ENCODE assay signal across 8 cellular contexts in the genomic region with DNA sequence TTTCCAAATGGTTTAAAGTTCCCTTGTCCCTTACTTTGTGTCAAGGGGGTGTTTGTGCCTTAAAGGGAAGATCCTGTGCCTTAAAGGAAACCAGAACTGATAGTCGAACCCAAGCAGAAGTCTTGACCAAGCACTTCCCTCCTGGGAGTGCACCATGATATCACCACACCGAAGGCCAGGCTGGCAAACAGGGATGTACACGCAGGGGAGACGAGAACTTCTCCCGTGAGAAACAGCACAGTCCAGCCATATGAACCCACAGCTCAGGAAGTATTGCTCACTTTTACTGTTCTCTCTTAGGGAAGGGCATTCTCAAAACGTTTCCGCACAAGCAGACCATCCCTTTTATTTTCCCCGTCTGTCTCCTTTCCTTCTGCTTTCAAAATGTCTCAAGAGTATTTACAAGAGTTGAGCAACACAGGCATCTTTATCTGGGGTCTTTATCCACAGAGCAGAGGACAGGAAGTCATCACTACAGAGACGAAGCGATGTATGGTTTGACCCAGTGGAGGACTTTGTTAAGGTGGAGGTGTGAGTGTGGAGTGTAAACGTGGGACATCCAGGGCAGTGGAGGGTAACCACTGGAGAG. TPM values are rescaled to one million over a fixed set of nuclear protein-coding genes. Genes with fewer than 3 reads are reported as not detected.
A peak's percentile ranks its signal among the peaks of the same experiment; 100 is the strongest.
DNase-seq lines count a peak whose midpoint lies in the region; ATAC-seq, FAIRE-seq and TF ChIP-seq lines count a peak whose summit lies in the region.

No MANE protein-coding gene starts in this region.

- intact Hi-C loops in K562 (cut with micrococcal nuclease): no loop called here
- intact Hi-C loops in uterus (cut with DNase I; ENCODE audit: low total_unique reads): no loop called here

- H3K27me3 ChIP-seq in K562 (ENCODE audit: control insufficient read depth in 2 of 2, insufficient read depth in 2 of 2, low read length in 2 of 2): no peaks in the 10 kb centered on the region
- no peaks in the 10 kb centered on the region for H3K27me3 ChIP-seq in mesenchymal stem cell (ENCODE audit: control insufficient read depth in 1 of 2, insufficient read depth in 1 of 2, low read length in 2 of 2)
- no peaks in the 10 kb centered on the region for H3K27me3 ChIP-seq in uterus

- peak overlapping the region in 1 of 2 experiments; percentile 84 for H3K4ac ChIP-seq in mesenchymal stem cell (ENCODE audit: low read depth in 1 of 2, low read length in 2 of 2)

- no peak for TF ChIP-seq EP300 in K562 (IDR thresholded peaks at IDR 0.05; ENCODE audit: low read length)

- H3K4me3 ChIP-seq in K562: no peak overlapping the region
- peak overlapping the region in 1 of 2 experiments; percentile 80 for H3K4me3 ChIP-seq in mesenchymal stem cell (ENCODE audit: insufficient read depth in 1 of 2, low read depth in 1 of 2, low read length in 2 of 2)
- H3K4me3 ChIP-seq in uterus: peak overlapping the region in 1 of 2 donors; percentile 35

- TF ChIP-seq POLR2A in K562 (conservative IDR thresholded peaks at IDR 0.05) (no peak), uterus (IDR thresholded peaks at IDR 0.05) (no peak)

- H3K9me3 ChIP-seq in K562 (replicated peaks; ENCODE audit: control insufficient read depth, insufficient read depth, low read depth, low read length): no peaks in the 10 kb centered on the region
- no peaks in the 10 kb centered on the region for H3K9me3 ChIP-seq in mesenchymal stem cell (ENCODE audit: control insufficient read depth, low read length)
- H3K9me3 ChIP-seq in uterus: no peaks in the 10 kb centered on the region

- H3K27ac ChIP-seq in K562 (ENCODE audit: extremely low read depth, low read depth, low read length): peak overlapping the region; percentile 98
- H3K27ac ChIP-seq in mesenchymal stem cell (ENCODE audit: low read length, poor library complexity, severe bottlenecking): no peak overlapping the region
- H3K27ac ChIP-seq in uterus: peak overlapping the region; percentile 67 to 74

- no peak overlapping the region for H3K23ac ChIP-seq in mesenchymal stem cell (ENCODE audit: low read length in 2 of 2)

- H2AK5ac ChIP-seq in mesenchymal stem cell (ENCODE audit: low read length, severe bottlenecking): peak overlapping the region; percentile 38

- no peak overlapping the region for H2BK120ac ChIP-seq in mesenchymal stem cell (ENCODE audit: low read depth, low read length)

- peak overlapping the region; percentile 63 for H2BK15ac ChIP-seq in mesenchymal stem cell (ENCODE audit: low read depth, poor library complexity, severe bottlenecking)

- peak; percentile 75 to 88 for DNase-seq in AML-193 (lab: John Stamatoyannopoulos, UW)
- DNase-seq in LoVo (ENCODE audit: low spot score): peak; percentile 39
- peak in 1 of 4 experiments; percentile 41 for DNase-seq in K562 (ENCODE audit: extremely low read depth in 1 of 4, low spot score in 3 of 4)
- DNase-seq in mesenchymal stem cell: peak; percentile 74
- DNase-seq in uterus: no peak
- no peak for DNase-seq in NCI-H1930 (lab: John Stamatoyannopoulos, UW)
- DNase-seq in stimulated activated CD8-positive, alpha-beta memory T cell treated with anti-CD3 and anti-CD28 coated beads, Interleukin-4, amount 100 ng/mL, for 48 hours: no peak

- peak overlapping the region; percentile 93 for H4K91ac ChIP-seq in mesenchymal stem cell (ENCODE audit: low read length)

- H2BK5ac ChIP-seq in mesenchymal stem cell (ENCODE audit: low read depth, low read length, poor library complexity, severe bottlenecking): no peak overlapping the region

- peak overlapping the region; percentile 73 for H3K4me2 ChIP-seq in K562 (ENCODE audit: insufficient read depth, low read length)
- H3K4me2 ChIP-seq in mesenchymal stem cell (ENCODE audit: low read length, poor library complexity, severe bottlenecking): no peak overlapping the region

- H3K18ac ChIP-seq in mesenchymal stem cell (ENCODE audit: low read depth in 1 of 2, low read length in 2 of 2): peak overlapping the region; percentile 66 to 77

- H3K4me1 ChIP-seq in K562 (replicated peaks in 1 of 2; ENCODE audit: control insufficient read depth in 2 of 2, insufficient read depth in 2 of 2, low read length in 2 of 2) (peaks cover 44 to 73% of the 10 kb centered on the region in 2 experiments), mesenchymal stem cell (ENCODE audit: control insufficient read depth, insufficient read depth, low read depth, low read length) (peaks cover 13% of the 10 kb centered on the region), uterus (no peaks in the 10 kb centered on the region)

- FAIRE-seq in K562 (lab: Jason Lieb, UNC): no peak

- H4K20me1 ChIP-seq in K562 (replicated peaks; ENCODE audit: control insufficient read depth, insufficient read depth, low read length): no peaks in the 10 kb centered on the region

- H3K79me1 ChIP-seq in mesenchymal stem cell (replicated peaks; ENCODE audit: low read length, poor library complexity, severe bottlenecking): no peaks in the 10 kb centered on the region

- in situ Hi-C loops in K562 (cut with MboI): no loop called here

- no peaks in the 10 kb centered on the region for H3K9me1 ChIP-seq in K562 (ENCODE audit: control insufficient read depth, insufficient read depth, low read length)

- H2AFZ ChIP-seq in K562 (ENCODE audit: low read depth, low read length) (peak overlapping the region; percentile 93), mesenchymal stem cell (ENCODE audit: low read depth, low read length) (no peak overlapping the region)

- H3K36me3 ChIP-seq in K562 (ENCODE audit: control insufficient read depth, insufficient read depth, low read length) (no peaks in the 10 kb centered on the region), mesenchymal stem cell (ENCODE audit: control insufficient read depth in 1 of 2, insufficient read depth in 2 of 2, low read depth in 1 of 2, low read length in 2 of 2) (no peaks in the 10 kb centered on the region), uterus (no peaks in the 10 kb centered on the region)

- H3K79me2 ChIP-seq in K562 (ENCODE audit: control insufficient read depth, insufficient read depth, low read length): no peaks in the 10 kb centered on the region

- TF ChIP-seq RAD21 in K562 (CRISPR knock-in tag; conservative IDR thresholded peaks at IDR 0.05 in 1 of 2, IDR thresholded peaks at IDR 0.05 in 1 of 2): no peak

- peak overlapping the region; percentile 65 to 71 for H2BK12ac ChIP-seq in mesenchymal stem cell (ENCODE audit: low read length in 2 of 2)

- no TSS peak for BruUV-seq in K562 (replicated peaks; lab: Mats Ljungman, UMichigan)

- 52% methylated on average over 11 of the region's 11 CpGs for WGBS in K562 (ENCODE audit: insufficient coverage, low coverage, missing lambda C conversion rate)
- WGBS in mesenchymal stem cell: 39% methylated on average over 10 of the region's 11 CpGs

- ATAC-seq in K562 (no peak), GM21619 (IDR thresholded peaks at IDR 0.05; ENCODE audit: unreplicated experiment) (no peak)

- POLR2A ChIA-PET in K562 (lab: Yijun Ruan, JAX): interaction anchor here (0.6 to 1.7 kb wide), 5 partner anchors 8 to 155 kb away, joined by 3 to 5 read pairs (median 3); no protein-coding TSS in a partner anchor

- TF ChIP-seq CTCF in K562 (IDR thresholded peaks at IDR 0.05 in 2 of 3, conservative IDR thresholded peaks at IDR 0.05 in 1 of 3; ENCODE audit: insufficient read depth in 2 of 3, low read depth in 1 of 3, low read length in 3 of 3) (0 out of 6 replicates have a peak, but pooled peaks of 1 of the 3 experiments have one; percentile 16), uterus (IDR thresholded peaks at IDR 0.05) (no peak)

- H3K14ac ChIP-seq in mesenchymal stem cell (ENCODE audit: low read length in 2 of 2): no peak overlapping the region

- H3K9ac ChIP-seq in K562 (ENCODE audit: insufficient read depth in 1 of 2, low read depth in 2 of 2, low read length in 2 of 2) (peak overlapping the region; percentile 21 to 61; a peak in 3 of 4 replicates), mesenchymal stem cell (ENCODE audit: low read length) (peak overlapping the region; percentile 96)

- CTCF ChIA-PET in K562 (lab: Yijun Ruan, JAX; ENCODE audit: low intra/inter-chr PET ratio): interaction anchor here (1.4 kb wide), 1 partner anchor 63 kb away, joined by 7 read pairs; no protein-coding TSS in a partner anchor

- H4K8ac ChIP-seq in mesenchymal stem cell (ENCODE audit: low read length): peak overlapping the region; percentile 83

RNA-seq across cellular contexts. Expression of gene SERPINB1, which starts 12.8 kb away (rescaled TPM):
- total RNA-seq in K562 (2011; cell fraction: chromatin; rRNA removed; ENCODE audit: low replicate concordance): 11.1 and 19.1 TPM in 2 replicates
- 13.9 and 18.2 TPM in 2 replicates for total RNA-seq in K562 (2011; cell fraction: nucleolus; rRNA removed)
- 16.9 and 26.9 TPM in 2 replicates for total RNA-seq in K562 (2011; cell fraction: nucleoplasm; rRNA removed)
- total RNA-seq in K562 (2014; rRNA removed): 36.7 and 41.2 TPM in 2 replicates
- 49.3 and 62.5 TPM in 2 replicates for total RNA-seq in K562 (2014; rRNA removed; fragmentation: Illumina TruSeq; extraction: Trizol)
- 31.9 and 33.9 TPM in 2 replicates for total RNA-seq in K562 (2015; rRNA removed; fragmentation: Illumina TruSeq; extraction: Trizol)
- total RNA-seq in K562 (2021): 45.6 and 46.5 TPM in 2 replicates
- 49.4 and 108 TPM in 2 replicates for polyA plus RNA-seq in K562 (2011; rRNA removed)
- 24.3 and 27.5 TPM in 2 replicates for polyA plus RNA-seq in K562 (2011; cell fraction: cytosol; rRNA removed)
- polyA plus RNA-seq in K562 (2011; cell fraction: nucleus; rRNA removed): 22.6 and 24.2 TPM in 2 replicates
- 44.7 and 93.0 TPM in 2 replicates for polyA plus RNA-seq in K562 (2012)
- 57.7 and 78.3 TPM in 2 replicates for polyA plus RNA-seq in K562 (2014; fragmentation: Illumina TruSeq; extraction: Trizol)
- polyA plus RNA-seq in K562 (2014; fragmentation: Nextera tagmentation; extraction: Ambion mirVana): 10 to 100 TPM; 63.8 to 68.7 TPM
- 61.9 and 66.9 TPM in 2 replicates for polyA plus RNA-seq in K562 (2014; rRNA removed)
- polyA minus RNA-seq in K562 (2011; rRNA and poly(A)+ RNA removed): 48.6 and 55.2 TPM in 2 replicates
- 25.9 and 43.6 TPM in 2 replicates for polyA minus RNA-seq in K562 (2011; cell fraction: cytosol; rRNA and poly(A)+ RNA removed)
- polyA minus RNA-seq in K562 (2011; cell fraction: nucleus; rRNA and poly(A)+ RNA removed): 20.3 and 22.5 TPM in 2 replicates
- polyA plus RNA-seq in mesenchymal stem cell (2013, experiment 1 of 2): 22.3 TPM
- polyA plus RNA-seq in mesenchymal stem cell (2013, experiment 2 of 2): 23.4 TPM
- 10 to 100 TPM in 2 of 4 donors, 1 to 10 TPM in 2; 7.7 to 28.2 (median 17.2) TPM for total RNA-seq in uterus

RNA-seq across cellular contexts. Expression of gene SERPINB9, which starts 48.6 kb away (rescaled TPM):
- 38.5 and 40.9 TPM in 2 replicates for total RNA-seq in K562 (2011; cell fraction: chromatin; rRNA removed; ENCODE audit: low replicate concordance)
- total RNA-seq in K562 (2011; cell fraction: nucleolus; rRNA removed): 25.5 and 30.9 TPM in 2 replicates
- 39.8 and 60.8 TPM in 2 replicates for total RNA-seq in K562 (2011; cell fraction: nucleoplasm; rRNA removed)
- total RNA-seq in K562 (2014; rRNA removed) (18.8 and 18.9 TPM in 2 replicates), K562 (2014; rRNA removed; fragmentation: Illumina TruSeq; extraction: Trizol) (30.7 and 37.5 TPM in 2 replicates), K562 (2015; rRNA removed; fragmentation: Illumina TruSeq; extraction: Trizol) (18.4 and 21.5 TPM in 2 replicates), K562 (2021) (31.7 and 37.0 TPM in 2 replicates), uterus (10 to 100 TPM in 2 of 4 donors, 1 to 10 TPM in 2; 8.7 to 17.7 (median 10.8) TPM)
- polyA plus RNA-seq in K562 (2011; rRNA removed) (72.3 and 136 TPM in 2 replicates), K562 (2014; fragmentation: Illumina TruSeq; extraction: Trizol) (34.6 and 40.3 TPM in 2 replicates), K562 (2014; fragmentation: Nextera tagmentation; extraction: Ambion mirVana) (10 to 100 TPM; 12.1 to 20.0 TPM), K562 (2014; rRNA removed) (26.6 and 32.2 TPM in 2 replicates)
- polyA plus RNA-seq in K562 (2011; cell fraction: cytosol; rRNA removed): 68.2 and 93.0 TPM in 2 replicates
- polyA plus RNA-seq in K562 (2011; cell fraction: nucleus; rRNA removed): 24.3 and 46.3 TPM in 2 replicates
- polyA plus RNA-seq in K562 (2012): 21.2 and 35.3 TPM in 2 replicates
- 75.4 and 149 TPM in 2 replicates for polyA minus RNA-seq in K562 (2011; rRNA and poly(A)+ RNA removed)
- polyA minus RNA-seq in K562 (2011; cell fraction: cytosol; rRNA and poly(A)+ RNA removed): 34.9 and 85.8 TPM in 2 replicates
- polyA minus RNA-seq in K562 (2011; cell fraction: nucleus; rRNA and poly(A)+ RNA removed): 14.3 and 16.3 TPM in 2 replicates
- polyA plus RNA-seq in mesenchymal stem cell (2013, experiment 1 of 2): 11.1 TPM
- 11.3 TPM for polyA plus RNA-seq in mesenchymal stem cell (2013, experiment 2 of 2)

Comparison
In these comparisons a context has a peak if more than half of its experiments do, and no peak if none do; other contexts are left out.
1. DNase-seq: peak in AML-193 (2 of 2), LoVo (single experiment) and mesenchymal stem cell (single experiment); none in uterus (0 of 2), NCI-H1930 (0 of 2) and stimulated activated CD8-positive, alpha-beta memory T cell treated with anti-CD3 and anti-CD28 coated beads, Interleukin-4, amount 100 ng/mL, for 48 hours (single experiment).